Comparison of ENCODE assay signal across 18 cellular contexts in the genomic region with DNA sequence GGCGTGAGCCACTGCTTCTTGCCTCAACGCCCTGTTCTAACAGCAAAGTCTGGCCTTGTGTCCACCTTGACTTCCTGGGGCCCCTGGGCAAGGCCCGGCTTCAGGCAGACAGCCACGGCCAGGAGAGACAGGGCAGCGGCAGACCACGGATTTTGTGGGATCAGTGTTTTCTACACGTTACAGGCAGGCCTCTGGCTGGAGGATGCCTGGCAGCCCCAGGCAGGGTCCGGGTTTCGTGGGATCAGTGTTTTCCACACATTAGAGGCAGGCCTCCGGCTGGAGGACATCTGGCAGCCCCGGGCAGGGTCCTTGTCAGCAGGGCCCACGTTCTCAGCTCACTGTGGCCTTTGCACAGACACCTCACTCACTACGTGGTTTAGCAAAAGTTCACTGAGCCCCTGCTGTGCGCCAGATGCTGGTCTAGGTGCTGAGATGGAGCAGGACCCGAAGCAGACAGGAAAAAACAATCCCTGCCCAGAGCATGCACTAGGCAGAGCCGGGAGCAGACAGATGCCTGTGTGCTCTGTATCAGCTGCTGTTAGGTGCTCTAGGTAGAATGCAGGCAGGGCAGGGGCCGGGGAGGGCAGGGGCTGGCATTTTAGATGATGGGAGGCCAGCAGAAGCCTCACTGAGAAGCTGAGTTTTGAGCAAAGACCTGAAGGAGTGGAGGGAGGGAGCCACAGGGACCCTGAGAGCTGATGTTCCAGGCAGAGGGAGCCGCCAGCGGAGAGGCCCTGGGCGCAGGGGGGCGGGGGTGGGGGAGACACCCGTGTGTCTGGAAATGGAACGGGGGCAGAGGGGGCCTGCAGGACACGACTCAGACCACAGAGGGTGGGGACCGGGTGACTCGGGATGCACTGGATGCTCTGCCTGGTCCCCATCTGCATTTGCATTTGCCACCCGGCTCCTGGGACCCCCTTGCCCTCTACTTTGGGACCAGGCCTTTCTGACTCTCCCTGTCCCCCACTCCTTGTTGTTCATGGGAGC. TPM values are rescaled to one million over a fixed set of nuclear protein-coding genes. Genes with fewer than 3 reads are reported as not detected.
"Had no signal": no experiment of that assay in that cellular context is flagged by ENCODE, and none has a peak within 500 bp of the region (broad histone marks: within the 10 kb centered on the region; RNA-seq: fewer than 3 reads in every experiment).

No MANE protein-coding gene starts in this region.

- H3K4me3 Mint-ChIP-seq: activated naive CD8-positive, alpha-beta T cell; T-helper 17 cell had no signal

- H3K27me3 ChIP-seq: brain microvascular endothelial cell, left lung, pancreas, thyroid gland, vagina had no signal

- DNase-seq: activated CD4-positive, alpha-beta T cell treated with anti-CD3 and anti-CD28 coated beads, Interleukin-2, amount 50 U/mL, for 4 hours; activated gamma-delta T cell; activated T-cell treated with anti-CD3 and anti-CD28 coated beads, Interleukin-2, amount 50 U/mL, for 48 hours; amygdala; brain microvascular endothelial cell; islet precursor cell; mesendoderm; T-helper 17 cell; thyroid gland had no signal

- H3K9me3 ChIP-seq: left lung, pancreas, thyroid gland, vagina had no signal

- ATAC-seq: esophagus mucosa, left lung, pancreas, T-helper 17 cell had no signal

- H3K36me3 Mint-ChIP-seq: activated naive CD8-positive, alpha-beta T cell had no signal

- H3K27ac ChIP-seq: brain microvascular endothelial cell, left lung, pancreas, thyroid gland, vagina had no signal

- H3K4me3 ChIP-seq: left lung, pancreas, thyroid gland, vagina had no signal

- H3K36me3 ChIP-seq: brain microvascular endothelial cell had no signal

- FAIRE-seq: endometrium, pancreas had no signal

- H3K27me3 Mint-ChIP-seq: activated naive CD8-positive, alpha-beta T cell; T-helper 17 cell had no signal

RNA-seq across cellular contexts. Expression of gene NCCRP1, which starts 25.0 kb away (rescaled TPM):
- total RNA-seq: cerebellum, dermis microvascular lymphatic vessel endothelial cell, left lung, T-helper 17 cell had no signal
- polyA plus RNA-seq: neural cell had no signal

RNA-seq across cellular contexts. Expression of gene SYCN, which starts 32.3 kb away (rescaled TPM):
- total RNA-seq: cerebellum, dermis microvascular lymphatic vessel endothelial cell, esophagus mucosa, left lung, T-helper 17 cell, thyroid gland, vagina had no signal
- polyA plus RNA-seq: neural cell had no signal
